9 cellular contexts compared by ENCODE assay signal in genomic region chr10:43398939-43399871, GRCh38. TPM values are rescaled to one million over a fixed set of nuclear protein-coding genes. Genes with fewer than 3 reads are reported as not detected.
DNase-seq lines count a peak whose midpoint lies in the region; TF ChIP-seq lines count a peak whose summit lies in the region.
"Had no signal": no experiment of that assay in that cellular context is flagged by ENCODE, and none has a peak within 500 bp of the region (broad histone marks: within the 10 kb centered on the region; RNA-seq: fewer than 3 reads in every experiment).

No MANE protein-coding gene starts in this region.

- peaks cover 39% of the 10 kb centered on the region for H3K4me1 ChIP-seq in thymus (ENCODE audit: control insufficient read depth, insufficient read depth, low read length)

- no peaks in the 10 kb centered on the region for H3K9me3 Mint-ChIP-seq in activated naive CD4-positive, alpha-beta T cell treated with anti-CD3 and anti-CD28 coated beads for 36 hours

- WGBS in thymus, result 60% methylated on average over 3 of the region's 3 CpGs

- H3K36me3 ChIP-seq in thymus (ENCODE audit: control insufficient read depth, insufficient read depth), result peaks cover 8% of the 10 kb centered on the region

- TF ChIP-seq CTCF in fibroblast of the aortic adventitia (IDR thresholded peaks at IDR 0.05; ENCODE audit: insufficient read depth, low read length) (no peak), dorsolateral prefrontal cortex (IDR thresholded peaks at IDR 0.05 in 54 of 56, conservative IDR thresholded peaks at IDR 0.05 in 2 of 56; ENCODE audit: low read depth in 1 of 56, partially characterized antibody in 56 of 56) (no peak)

- DNase-seq in activated naive CD4-positive, alpha-beta T cell treated with anti-CD3 and anti-CD28 coated beads for 36 hours, result peak; percentile 42
- DNase-seq in activated naive CD4-positive, alpha-beta T cell treated with anti-CD3 and anti-CD28 coated beads, Interleukin-2, amount 50 U/mL, for 16 hours, result no peak
- peak; percentile 12 for DNase-seq in T-helper 22 cell (ENCODE audit: low read depth)
- peak; percentile 38 for DNase-seq in fibroblast of the aortic adventitia (ENCODE audit: low read depth)
- DNase-seq in dorsolateral prefrontal cortex, result no peak
- DNase-seq in CD1c-positive myeloid dendritic cell (ENCODE audit: extremely low spot score), result no peak
- no peak for DNase-seq in amygdala (lab: John Stamatoyannopoulos, UW)

- peak overlapping the region; percentile 89 for H3K4me3 Mint-ChIP-seq in activated naive CD4-positive, alpha-beta T cell treated with anti-CD3 and anti-CD28 coated beads for 36 hours

- peaks cover 67% of the 10 kb centered on the region for H3K36me3 Mint-ChIP-seq in activated naive CD4-positive, alpha-beta T cell treated with anti-CD3 and anti-CD28 coated beads for 36 hours (ENCODE audit: low read depth)

- no peaks in the 10 kb centered on the region for H3K9me3 ChIP-seq in thymus (ENCODE audit: control insufficient read depth)

- no peak overlapping the region for H3K4me3 ChIP-seq in fibroblast of the aortic adventitia (ENCODE audit: low read depth, low read length)
- no peak overlapping the region for H3K4me3 ChIP-seq in thymus (ENCODE audit: low read length)
- H3K4me3 ChIP-seq in dorsolateral prefrontal cortex, result no peak overlapping the region

- H3K27ac ChIP-seq in thymus (ENCODE audit: low read depth) (peak overlapping the region; percentile 15), dorsolateral prefrontal cortex (no peak overlapping the region)

- H3K4me1 Mint-ChIP-seq in activated naive CD4-positive, alpha-beta T cell treated with anti-CD3 and anti-CD28 coated beads for 36 hours (ENCODE audit: low read depth), result peaks cover 79% of the 10 kb centered on the region

- peak overlapping the region; percentile 99 for H3K27ac Mint-ChIP-seq in activated naive CD4-positive, alpha-beta T cell treated with anti-CD3 and anti-CD28 coated beads for 36 hours

- CTCF ChIA-PET in activated naive CD4-positive, alpha-beta T cell treated with anti-CD3 and anti-CD28 coated beads for 36 hours (lab: Charles Lee), result interaction anchor here (1.1 kb wide), 1 partner anchor 91 kb away, joined by 3 read pairs; no protein-coding TSS in a partner anchor

- intact Hi-C loops in activated naive CD4-positive, alpha-beta T cell treated with anti-CD3 and anti-CD28 coated beads for 36 hours (cut with micrococcal nuclease), result loop anchor here (1.0 to 5.0 kb wide), 4 partner anchors 37 to 260 kb away; partner anchors contain the start of genes CSGALNACT2, ZNF239 and ZNF32
- intact Hi-C loops in dorsolateral prefrontal cortex (cut with DNase I), result loop anchor here (5.0 kb wide), 2 partner anchors 38 to 173 kb away; partner anchors contain the start of genes ZNF487 (in 2 of the 2) and ZNF239 (in 1 of the 2)

- no peaks in the 10 kb centered on the region for H3K27me3 Mint-ChIP-seq in activated naive CD4-positive, alpha-beta T cell treated with anti-CD3 and anti-CD28 coated beads for 36 hours (ENCODE audit: low read depth)

- H3K27me3 ChIP-seq in thymus (ENCODE audit: control insufficient read depth, insufficient read depth), result no peaks in the 10 kb centered on the region
- no peaks in the 10 kb centered on the region for H3K27me3 ChIP-seq in dorsolateral prefrontal cortex

RNA-seq across cellular contexts. Expression of gene HNRNPF, which starts 9.8 kb away (rescaled TPM):
- 100 to 1,000 TPM; 379 to 383 TPM for total RNA-seq in activated naive CD4-positive, alpha-beta T cell treated with anti-CD3 and anti-CD28 coated beads for 36 hours
- total RNA-seq in fibroblast of the aortic adventitia (ENCODE audit: low replicate concordance), result 66.2 and 196 TPM in 2 replicates
- 136 TPM for polyA plus RNA-seq in thymus
- 100 to 1,000 TPM in 2 of 120 experiments, 10 to 100 TPM in 118; 39.3 to 109 (median 59.0) TPM for total RNA-seq in dorsolateral prefrontal cortex

RNA-seq across cellular contexts. Expression of gene FXYD4, which starts 27.8 kb away (rescaled TPM):
- not detected for total RNA-seq in activated naive CD4-positive, alpha-beta T cell treated with anti-CD3 and anti-CD28 coated beads for 36 hours
- total RNA-seq in fibroblast of the aortic adventitia (ENCODE audit: low replicate concordance), result not detected in 2 replicates
- polyA plus RNA-seq in thymus, result 0.59 TPM
- total RNA-seq in dorsolateral prefrontal cortex, result 10 to 100 TPM in 1 of 120 experiments, 1 to 10 TPM in 56, under 1 TPM in 3, not detected in 60; 0.84 to 12.4 (median 2.4) TPM
- total RNA-seq: epithelial cell of proximal tubule had no signal

RNA-seq across cellular contexts. Expression of gene ZNF487, which starts 37.7 kb away (rescaled TPM):
- 1 to 10 TPM; 2.3 to 2.7 TPM for total RNA-seq in activated naive CD4-positive, alpha-beta T cell treated with anti-CD3 and anti-CD28 coated beads for 36 hours
- total RNA-seq in fibroblast of the aortic adventitia (ENCODE audit: low replicate concordance) (6.1 and 36.5 TPM in 2 replicates), dorsolateral prefrontal cortex (10 to 100 TPM; 12.0 to 31.9 (median 20.8) TPM)
- 11.6 TPM for polyA plus RNA-seq in thymus

Comparison
In these comparisons a context has a peak if more than half of its experiments do, and no peak if none do; other contexts are left out.
1. DNase-seq: peak in activated naive CD4-positive, alpha-beta T cell treated with anti-CD3 and anti-CD28 coated beads for 36 hours (single experiment), T-helper 22 cell (single experiment) and fibroblast of the aortic adventitia (single experiment); none in activated naive CD4-positive, alpha-beta T cell treated with anti-CD3 and anti-CD28 coated beads, Interleukin-2, amount 50 U/mL, for 16 hours (single experiment), dorsolateral prefrontal cortex (0 of 10), CD1c-positive myeloid dendritic cell (single experiment) and amygdala (0 of 56).